Comparison of ENCODE assay signal across 12 cellular contexts in the genomic region with DNA sequence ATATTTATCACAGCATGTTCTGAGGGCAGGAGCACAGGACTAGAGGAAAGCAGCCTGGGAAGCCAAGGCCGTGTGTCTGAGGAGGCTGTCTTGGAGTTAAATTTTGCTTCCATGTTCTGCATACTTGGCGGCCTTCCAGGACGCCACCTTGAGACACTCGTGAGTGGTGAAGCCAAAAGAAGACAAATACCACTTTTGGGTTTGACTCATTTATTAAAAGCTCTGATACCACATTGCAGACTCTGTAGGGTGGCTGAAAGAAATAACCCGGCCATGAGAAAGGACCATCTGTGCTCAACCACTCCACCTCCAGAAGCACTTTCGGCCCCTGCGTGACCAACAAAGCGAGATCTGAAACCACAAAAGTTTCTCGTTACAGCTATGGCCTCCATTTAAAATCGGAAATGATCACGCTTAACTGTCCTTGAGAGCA.
DNase-seq lines count a peak whose midpoint lies in the region; ATAC-seq and TF ChIP-seq lines count a peak whose summit lies in the region.
"Had no signal": no experiment of that assay in that cellular context is flagged by ENCODE, and none has a peak within 500 bp of the region (broad histone marks: within the 10 kb centered on the region; RNA-seq: fewer than 3 reads in every experiment).

No MANE protein-coding gene starts in this region.

- no peaks in the 10 kb centered on the region for H3K27me3 ChIP-seq in testis
- H3K27me3 ChIP-seq: BLaER1 treated with 17β-estradiol and CSF1 and Interleukin-3, amounts not matched to agents 10 nM and 100 nM; cardiac muscle cell had no signal

- H3K27ac ChIP-seq in testis: no peak overlapping the region
- H3K27ac ChIP-seq: BLaER1 treated with 17β-estradiol and CSF1 and Interleukin-3, amounts not matched to agents 10 nM and 100 nM; cardiac muscle cell had no signal

- no peak for TF ChIP-seq POLR2A in testis (IDR thresholded peaks at IDR 0.05)

- H3K4me3 ChIP-seq in testis: no peak overlapping the region
- H3K4me3 ChIP-seq: BLaER1 treated with 17β-estradiol and CSF1 and Interleukin-3, amounts not matched to agents 10 nM and 100 nM; cardiac muscle cell; GM23338 had no signal

- WGBS in testis, 2 donors: 73 to 81% methylated on average over 11 of the region's 11 CpGs

- intact Hi-C loops in testis (cut with DNase I; ENCODE audit: low total_unique reads): no loop called here

- ATAC-seq in GM19468 (IDR thresholded peaks at IDR 0.05; ENCODE audit: extremely low read depth, unreplicated experiment): peak; percentile 93
- peak; percentile 98 for ATAC-seq in HG03095 (IDR thresholded peaks at IDR 0.05; ENCODE audit: unreplicated experiment)
- ATAC-seq: GM23338 had no signal

- no peaks in the 10 kb centered on the region for H3K36me3 ChIP-seq in testis (ENCODE audit: low read depth, missing control alignments)

- H3K4me1 ChIP-seq in testis: no peaks in the 10 kb centered on the region
- H3K4me1 ChIP-seq: BLaER1 treated with 17β-estradiol and CSF1 and Interleukin-3, amounts not matched to agents 10 nM and 100 nM had no signal

- DNase-seq in NCI-H446 treated with DMSO at 0.1 percent for 48 hours (lab: John Stamatoyannopoulos, UW): peak; percentile 33
- DNase-seq in HK-2 (ENCODE audit: unreplicated experiment): no peak
- no peak for DNase-seq in testis
- DNase-seq in GM03348 (ENCODE audit: low spot score): no peak
- no peak for DNase-seq in anterior cingulate cortex (lab: John Stamatoyannopoulos, UW)
- DNase-seq: foreskin melanocyte had no signal

- TF ChIP-seq CTCF in GM12872 (IDR thresholded peaks at IDR 0.05; ENCODE audit: insufficient read depth, low read depth, low read length) (peak; percentile 22; the same call in 1 of the 3 replicates), testis (IDR thresholded peaks at IDR 0.05) (no peak)

- H3K9me3 ChIP-seq in testis: no peaks in the 10 kb centered on the region
- H3K9me3 ChIP-seq: BLaER1 treated with 17β-estradiol and CSF1 and Interleukin-3, amounts not matched to agents 10 nM and 100 nM had no signal
